29 cellular contexts compared by ENCODE assay signal in genomic region chr6:112988748-112989147, GRCh38.
"Had no signal": no experiment of that assay in that cellular context is flagged by ENCODE, and none has a peak within 500 bp of the region (broad histone marks: within the 10 kb centered on the region; RNA-seq: fewer than 3 reads in every experiment).

No MANE protein-coding gene starts in this region.

- H3K27me3 Mint-ChIP-seq: stimulated activated memory B cell treated with anti-CD40 and anti-IgM and Interleukin-4, amounts not matched to agents 10 μg/mL and 1 μg/mL and 100 μg/mL, for 72 hours; stimulated activated naive B cell treated with anti-CD40 and anti-IgM and Interleukin-4, amounts not matched to agents 10 μg/mL and 1 μg/mL and 100 μg/mL, for 72 hours; stimulated activated naive CD8-positive, alpha-beta T cell treated with anti-CD3 and anti-CD28 coated beads, Interleukin-15, amount 100 ng/mL, for 72 hours; stimulated activated naive CD8-positive, alpha-beta T cell treated with anti-CD3 and anti-CD28 coated beads, Interleukin-15, Interleukin-2, amounts not matched to agents 100 ng/mL and 50 ng/mL, for 24 hours had no signal

- H3K4me1 ChIP-seq: stomach, suprapubic skin, testis, tibial artery, tibial nerve, upper lobe of left lung, upper lobe of right lung, uterus, vagina had no signal

- H3K9me3 ChIP-seq: stomach, suprapubic skin, testis, thoracic aorta, thyroid gland, tibial artery, tibial nerve, transverse colon, upper lobe of left lung, upper lobe of right lung, uterus, vagina had no signal

- H3K4me1 Mint-ChIP-seq: stimulated activated effector memory CD8-positive, alpha-beta T cell treated with anti-CD3 and anti-CD28 coated beads, Interleukin-12 subunit alpha, Interleukin-12 subunit beta, amount 100 ng/mL, for 72 hours; stimulated activated memory B cell treated with anti-CD40 and anti-IgM and Interleukin-4, amounts not matched to agents 10 μg/mL and 1 μg/mL and 100 μg/mL, for 72 hours; stimulated activated naive B cell treated with anti-CD40 and anti-IgM and Interleukin-4, amounts not matched to agents 10 μg/mL and 1 μg/mL and 100 μg/mL, for 72 hours; stimulated activated naive CD8-positive, alpha-beta T cell treated with anti-CD3 and anti-CD28 coated beads, Interleukin-15, amount 100 ng/mL, for 72 hours had no signal

- H3K27me3 ChIP-seq: stomach, suprapubic skin, testis, thyroid gland, tibial artery, tibial nerve, transverse colon, upper lobe of left lung, upper lobe of right lung, uterus, vagina had no signal

- H3K27ac ChIP-seq: stomach, suprapubic skin, testis, thoracic aorta, thyroid gland, tibial artery, tibial nerve, transverse colon, upper lobe of left lung, upper lobe of right lung, uterus, vagina had no signal

- H3K36me3 Mint-ChIP-seq: stimulated activated effector memory CD8-positive, alpha-beta T cell treated with anti-CD3 and anti-CD28 coated beads, Interleukin-12 subunit alpha, Interleukin-12 subunit beta, amount 100 ng/mL, for 72 hours; stimulated activated memory B cell treated with anti-CD40 and anti-IgM and Interleukin-4, amounts not matched to agents 10 μg/mL and 1 μg/mL and 100 μg/mL, for 72 hours; stimulated activated naive B cell treated with anti-CD40 and anti-IgM and Interleukin-4, amounts not matched to agents 10 μg/mL and 1 μg/mL and 100 μg/mL, for 72 hours had no signal

- H3K4me3 ChIP-seq: stomach, suprapubic skin, testis, thoracic aorta, thyroid gland, tibial artery, tibial nerve, transverse colon, upper lobe of left lung, upper lobe of right lung, uterus, vagina had no signal

- H3K27ac Mint-ChIP-seq: stimulated activated effector memory CD8-positive, alpha-beta T cell treated with anti-CD3 and anti-CD28 coated beads, Interleukin-12 subunit alpha, Interleukin-12 subunit beta, amount 100 ng/mL, for 72 hours; stimulated activated memory B cell treated with anti-CD40 and anti-IgM and Interleukin-4, amounts not matched to agents 10 μg/mL and 1 μg/mL and 100 μg/mL, for 72 hours; stimulated activated naive B cell treated with anti-CD40 and anti-IgM and Interleukin-4, amounts not matched to agents 10 μg/mL and 1 μg/mL and 100 μg/mL, for 72 hours; stimulated activated naive CD8-positive, alpha-beta T cell treated with anti-CD3 and anti-CD28 coated beads, Interleukin-15, amount 100 ng/mL, for 72 hours; stimulated activated naive CD8-positive, alpha-beta T cell treated with anti-CD3 and anti-CD28 coated beads, Interleukin-15, Interleukin-2, amounts not matched to agents 100 ng/mL and 50 ng/mL, for 24 hours; type B pancreatic cell had no signal

- DNase-seq: stimulated activated CD4-positive, alpha-beta T cell treated with anti-CD3 and anti-CD28 coated beads, Interleukin-2, amount 100 ng/mL, for 48 hours; stimulated activated CD4-positive, alpha-beta T cell treated with anti-CD3 and anti-CD28 coated beads, Interleukin-4, amount 100 ng/mL, for 1 hour; stimulated activated CD4-positive, alpha-beta T cell treated with anti-CD3 and anti-CD28 coated beads, Interleukin-4, amount 100 ng/mL, for 24 hours; stimulated activated CD4-positive, alpha-beta T cell treated with anti-CD3 and anti-CD28 coated beads, Interleukin-4, amount 100 ng/mL, for 4 hours; stimulated activated CD8-positive, alpha-beta memory T cell treated with anti-CD3 and anti-CD28 coated beads, Interleukin-4, amount 100 ng/mL, for 48 hours; stimulated activated naive B cell treated with anti-CD40 and anti-IgM and Interleukin-4, amounts not matched to agents 10 μg/mL and 1 μg/mL and 100 μg/mL, for 72 hours; stimulated activated naive CD4-positive, alpha-beta T cell; stimulated activated naive CD4-positive, alpha-beta T cell treated with Interleukin-2 at 50 U/mL for 16 hours; stimulated activated naive CD8-positive, alpha-beta T cell treated with anti-CD3 and anti-CD28 coated beads, Interleukin-15, amount 100 ng/mL, for 72 hours; stimulated activated naive CD8-positive, alpha-beta T cell treated with anti-CD3 and anti-CD28 coated beads, Interleukin-15, Interleukin-2, amounts not matched to agents 100 U/mL and 50 U/mL, for 24 hours; stomach; substantia nigra; testis; thyroid gland; tibial artery; transverse colon; trophoblast cell; upper lobe of left lung; upper lobe of right lung; uterus had no signal

- ATAC-seq: stimulated activated effector memory CD8-positive, alpha-beta T cell treated with anti-CD3 and anti-CD28 coated beads, Interleukin-12 subunit alpha, Interleukin-12 subunit beta, amount 100 ng/mL, for 72 hours; stimulated activated memory B cell treated with anti-CD40 and anti-IgM and Interleukin-4, amounts not matched to agents 10 μg/mL and 1 μg/mL and 100 μg/mL, for 72 hours; stimulated activated naive B cell treated with anti-CD40 and anti-IgM and Interleukin-4, amounts not matched to agents 10 μg/mL and 1 μg/mL and 100 μg/mL, for 72 hours; stimulated activated naive CD8-positive, alpha-beta T cell treated with anti-CD3 and anti-CD28 coated beads, Interleukin-15, amount 100 ng/mL, for 72 hours; stimulated activated naive CD8-positive, alpha-beta T cell treated with anti-CD3 and anti-CD28 coated beads, Interleukin-15, Interleukin-2, amounts not matched to agents 100 U/mL and 50 U/mL, for 24 hours; upper lobe of right lung had no signal

- H3K9me3 Mint-ChIP-seq: stimulated activated memory B cell treated with anti-CD40 and anti-IgM and Interleukin-4, amounts not matched to agents 10 μg/mL and 1 μg/mL and 100 μg/mL, for 72 hours; stimulated activated naive B cell treated with anti-CD40 and anti-IgM and Interleukin-4, amounts not matched to agents 10 μg/mL and 1 μg/mL and 100 μg/mL, for 72 hours; type B pancreatic cell had no signal

- FAIRE-seq: urothelium cell line had no signal

- H3K4me3 Mint-ChIP-seq: stimulated activated effector memory CD8-positive, alpha-beta T cell treated with anti-CD3 and anti-CD28 coated beads, Interleukin-12 subunit alpha, Interleukin-12 subunit beta, amount 100 ng/mL, for 72 hours; stimulated activated memory B cell treated with anti-CD40 and anti-IgM and Interleukin-4, amounts not matched to agents 10 μg/mL and 1 μg/mL and 100 μg/mL, for 72 hours; stimulated activated naive B cell treated with anti-CD40 and anti-IgM and Interleukin-4, amounts not matched to agents 10 μg/mL and 1 μg/mL and 100 μg/mL, for 72 hours; stimulated activated naive CD8-positive, alpha-beta T cell treated with anti-CD3 and anti-CD28 coated beads, Interleukin-15, amount 100 ng/mL, for 72 hours; stimulated activated naive CD8-positive, alpha-beta T cell treated with anti-CD3 and anti-CD28 coated beads, Interleukin-15, Interleukin-2, amounts not matched to agents 100 ng/mL and 50 ng/mL, for 24 hours; type B pancreatic cell had no signal

- H3K36me3 ChIP-seq: stomach, suprapubic skin, thoracic aorta, thyroid gland, tibial artery, tibial nerve, transverse colon, upper lobe of left lung, upper lobe of right lung, uterus, vagina had no signal
